Comparison of ENCODE assay signal across 10 cellular contexts in genomic region chr16:85274924-85275323, GRCh38.
DNase-seq lines count a peak whose midpoint lies in the region; ATAC-seq and TF ChIP-seq lines count a peak whose summit lies in the region.
"Had no signal": no experiment of that assay in that cellular context is flagged by ENCODE, and none has a peak within 500 bp of the region (broad histone marks: within the 10 kb centered on the region; RNA-seq: fewer than 3 reads in every experiment).

No MANE protein-coding gene starts in this region.

- H3K9me3 ChIP-seq in SJCRH30 (replicated peaks) (no peaks in the 10 kb centered on the region), testis (no peaks in the 10 kb centered on the region)

- H3K4me3 ChIP-seq in SJCRH30: no peak overlapping the region
- H3K4me3 ChIP-seq in testis: no peak overlapping the region
- H3K4me3 ChIP-seq: GM23338 had no signal

- no peak for TF ChIP-seq CTCF in testis (IDR thresholded peaks at IDR 0.05)

- no peak overlapping the region for H3K27ac ChIP-seq in SJCRH30
- no peak overlapping the region for H3K27ac ChIP-seq in testis

- 60 to 75% methylated on average over 2 to 8 of the region's 8 CpGs for WGBS in testis, 2 donors

- DNase-seq in Right ventricle myocardium inferior (ENCODE audit: missing footprints) (peak; percentile 37), left ventricle myocardium superior (no peak), SJCRH30 (peak; percentile 52 to 69), cerebellar cortex (ENCODE audit: low spot score) (peak; percentile 57), testis (peak; percentile 33), T-helper 2 cell (no peak)
- DNase-seq: NCI-H446 treated with DMSO at 0.1 percent for 48 hours had no signal

- H3K4me1 ChIP-seq in SJCRH30: peaks cover 11% of the 10 kb centered on the region
- H3K4me1 ChIP-seq in testis: peaks cover 26% of the 10 kb centered on the region

- ATAC-seq in Right ventricle myocardium inferior (no peak), left ventricle myocardium superior (no peak), GM18858 (IDR thresholded peaks at IDR 0.05; ENCODE audit: unreplicated experiment) (no peak), GM21723 (IDR thresholded peaks at IDR 0.05; ENCODE audit: unreplicated experiment) (no peak)

- TF ChIP-seq POLR2A in testis (IDR thresholded peaks at IDR 0.05): no peak

- H3K36me3 ChIP-seq in SJCRH30: no peaks in the 10 kb centered on the region
- no peaks in the 10 kb centered on the region for H3K36me3 ChIP-seq in testis (ENCODE audit: low read depth, missing control alignments)

- H3K27me3 ChIP-seq in SJCRH30 (no peaks in the 10 kb centered on the region), testis (no peaks in the 10 kb centered on the region)

- intact Hi-C loops in Right ventricle myocardium inferior (cut with DNase I) (loop anchor here (5.0 kb wide), 1 partner anchor 442 kb away; no protein-coding TSS in a partner anchor), left ventricle myocardium superior (cut with micrococcal nuclease) (no loop called here), testis (cut with DNase I; ENCODE audit: low total_unique reads) (no loop called here)

Comparison
In these comparisons a context has a peak if more than half of its experiments do, and no peak if none do; other contexts are left out.
1. DNase-seq: peak in Right ventricle myocardium inferior (single experiment), SJCRH30 (2 of 2), cerebellar cortex (single experiment) and testis (single experiment); none in left ventricle myocardium superior (single experiment) and T-helper 2 cell (0 of 5).